Comparison of ENCODE assay signal across 1 cellular context in the genomic region with DNA sequence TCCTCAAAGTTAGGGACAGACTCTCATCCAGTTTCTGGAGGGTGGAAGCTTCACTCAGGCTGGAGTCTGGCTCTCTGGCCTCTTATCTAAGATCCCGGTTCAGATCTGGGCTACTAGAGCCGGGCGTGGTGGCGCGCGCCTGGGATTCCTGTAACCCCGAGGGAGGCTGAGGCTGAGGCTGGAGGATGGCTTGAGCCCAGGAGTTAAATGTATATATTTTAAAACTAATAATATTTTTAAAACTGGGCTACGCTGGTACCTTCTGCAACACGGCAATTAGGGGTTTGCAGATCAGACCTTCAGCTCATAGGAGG.
TF ChIP-seq lines count a peak whose summit lies in the region.

No MANE protein-coding gene starts in this region.

TF ChIP-seq in WTC11, 78 proteins besides CTCF, POLR2A, EP300 and RAD21 (continued from another document):
- TF ChIP-seq, protein P1, sequence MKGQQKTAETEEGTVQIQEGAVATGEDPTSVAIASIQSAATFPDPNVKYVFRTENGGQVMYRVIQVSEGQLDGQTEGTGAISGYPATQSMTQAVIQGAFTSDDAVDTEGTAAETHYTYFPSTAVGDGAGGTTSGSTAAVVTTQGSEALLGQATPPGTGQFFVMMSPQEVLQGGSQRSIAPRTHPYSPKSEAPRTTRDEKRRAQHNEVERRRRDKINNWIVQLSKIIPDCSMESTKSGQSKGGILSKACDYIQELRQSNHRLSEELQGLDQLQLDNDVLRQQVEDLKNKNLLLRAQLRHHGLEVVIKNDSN (CRISPR knock-in tag; IDR thresholded peaks at IDR 0.05): no peak
- TF ChIP-seq, protein P2, sequence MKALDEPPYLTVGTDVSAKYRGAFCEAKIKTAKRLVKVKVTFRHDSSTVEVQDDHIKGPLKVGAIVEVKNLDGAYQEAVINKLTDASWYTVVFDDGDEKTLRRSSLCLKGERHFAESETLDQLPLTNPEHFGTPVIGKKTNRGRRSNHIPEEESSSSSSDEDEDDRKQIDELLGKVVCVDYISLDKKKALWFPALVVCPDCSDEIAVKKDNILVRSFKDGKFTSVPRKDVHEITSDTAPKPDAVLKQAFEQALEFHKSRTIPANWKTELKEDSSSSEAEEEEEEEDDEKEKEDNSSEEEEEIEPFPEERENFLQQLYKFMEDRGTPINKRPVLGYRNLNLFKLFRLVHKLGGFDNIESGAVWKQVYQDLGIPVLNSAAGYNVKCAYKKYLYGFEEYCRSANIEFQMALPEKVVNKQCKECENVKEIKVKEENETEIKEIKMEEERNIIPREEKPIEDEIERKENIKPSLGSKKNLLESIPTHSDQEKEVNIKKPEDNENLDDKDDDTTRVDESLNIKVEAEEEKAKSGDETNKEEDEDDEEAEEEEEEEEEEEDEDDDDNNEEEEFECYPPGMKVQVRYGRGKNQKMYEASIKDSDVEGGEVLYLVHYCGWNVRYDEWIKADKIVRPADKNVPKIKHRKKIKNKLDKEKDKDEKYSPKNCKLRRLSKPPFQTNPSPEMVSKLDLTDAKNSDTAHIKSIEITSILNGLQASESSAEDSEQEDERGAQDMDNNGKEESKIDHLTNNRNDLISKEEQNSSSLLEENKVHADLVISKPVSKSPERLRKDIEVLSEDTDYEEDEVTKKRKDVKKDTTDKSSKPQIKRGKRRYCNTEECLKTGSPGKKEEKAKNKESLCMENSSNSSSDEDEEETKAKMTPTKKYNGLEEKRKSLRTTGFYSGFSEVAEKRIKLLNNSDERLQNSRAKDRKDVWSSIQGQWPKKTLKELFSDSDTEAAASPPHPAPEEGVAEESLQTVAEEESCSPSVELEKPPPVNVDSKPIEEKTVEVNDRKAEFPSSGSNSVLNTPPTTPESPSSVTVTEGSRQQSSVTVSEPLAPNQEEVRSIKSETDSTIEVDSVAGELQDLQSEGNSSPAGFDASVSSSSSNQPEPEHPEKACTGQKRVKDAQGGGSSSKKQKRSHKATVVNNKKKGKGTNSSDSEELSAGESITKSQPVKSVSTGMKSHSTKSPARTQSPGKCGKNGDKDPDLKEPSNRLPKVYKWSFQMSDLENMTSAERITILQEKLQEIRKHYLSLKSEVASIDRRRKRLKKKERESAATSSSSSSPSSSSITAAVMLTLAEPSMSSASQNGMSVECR (CRISPR knock-in tag; IDR thresholded peaks at IDR 0.05; ENCODE audit: borderline replicate concordance): no peak
- TF ChIP-seq, protein P3, sequence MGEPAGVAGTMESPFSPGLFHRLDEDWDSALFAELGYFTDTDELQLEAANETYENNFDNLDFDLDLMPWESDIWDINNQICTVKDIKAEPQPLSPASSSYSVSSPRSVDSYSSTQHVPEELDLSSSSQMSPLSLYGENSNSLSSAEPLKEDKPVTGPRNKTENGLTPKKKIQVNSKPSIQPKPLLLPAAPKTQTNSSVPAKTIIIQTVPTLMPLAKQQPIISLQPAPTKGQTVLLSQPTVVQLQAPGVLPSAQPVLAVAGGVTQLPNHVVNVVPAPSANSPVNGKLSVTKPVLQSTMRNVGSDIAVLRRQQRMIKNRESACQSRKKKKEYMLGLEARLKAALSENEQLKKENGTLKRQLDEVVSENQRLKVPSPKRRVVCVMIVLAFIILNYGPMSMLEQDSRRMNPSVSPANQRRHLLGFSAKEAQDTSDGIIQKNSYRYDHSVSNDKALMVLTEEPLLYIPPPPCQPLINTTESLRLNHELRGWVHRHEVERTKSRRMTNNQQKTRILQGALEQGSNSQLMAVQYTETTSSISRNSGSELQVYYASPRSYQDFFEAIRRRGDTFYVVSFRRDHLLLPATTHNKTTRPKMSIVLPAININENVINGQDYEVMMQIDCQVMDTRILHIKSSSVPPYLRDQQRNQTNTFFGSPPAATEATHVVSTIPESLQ (CRISPR knock-in tag; IDR thresholded peaks at IDR 0.05): no peak
- no peak for TF ChIP-seq RELA (CRISPR knock-in tag; IDR thresholded peaks at IDR 0.05; ENCODE audit: borderline replicate concordance)
- TF ChIP-seq, protein P4, sequence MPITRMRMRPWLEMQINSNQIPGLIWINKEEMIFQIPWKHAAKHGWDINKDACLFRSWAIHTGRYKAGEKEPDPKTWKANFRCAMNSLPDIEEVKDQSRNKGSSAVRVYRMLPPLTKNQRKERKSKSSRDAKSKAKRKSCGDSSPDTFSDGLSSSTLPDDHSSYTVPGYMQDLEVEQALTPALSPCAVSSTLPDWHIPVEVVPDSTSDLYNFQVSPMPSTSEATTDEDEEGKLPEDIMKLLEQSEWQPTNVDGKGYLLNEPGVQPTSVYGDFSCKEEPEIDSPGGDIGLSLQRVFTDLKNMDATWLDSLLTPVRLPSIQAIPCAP (CRISPR knock-in tag; IDR thresholded peaks at IDR 0.05): no peak
- TF ChIP-seq, protein P5, sequence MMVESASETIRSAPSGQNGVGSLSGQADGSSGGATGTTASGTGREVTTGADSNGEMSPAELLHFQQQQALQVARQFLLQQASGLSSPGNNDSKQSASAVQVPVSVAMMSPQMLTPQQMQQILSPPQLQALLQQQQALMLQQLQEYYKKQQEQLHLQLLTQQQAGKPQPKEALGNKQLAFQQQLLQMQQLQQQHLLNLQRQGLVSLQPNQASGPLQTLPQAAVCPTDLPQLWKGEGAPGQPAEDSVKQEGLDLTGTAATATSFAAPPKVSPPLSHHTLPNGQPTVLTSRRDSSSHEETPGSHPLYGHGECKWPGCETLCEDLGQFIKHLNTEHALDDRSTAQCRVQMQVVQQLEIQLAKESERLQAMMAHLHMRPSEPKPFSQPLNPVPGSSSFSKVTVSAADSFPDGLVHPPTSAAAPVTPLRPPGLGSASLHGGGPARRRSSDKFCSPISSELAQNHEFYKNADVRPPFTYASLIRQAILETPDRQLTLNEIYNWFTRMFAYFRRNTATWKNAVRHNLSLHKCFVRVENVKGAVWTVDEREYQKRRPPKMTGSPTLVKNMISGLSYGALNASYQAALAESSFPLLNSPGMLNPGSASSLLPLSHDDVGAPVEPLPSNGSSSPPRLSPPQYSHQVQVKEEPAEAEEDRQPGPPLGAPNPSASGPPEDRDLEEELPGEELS (CRISPR knock-in tag; IDR thresholded peaks at IDR 0.05): no peak
- TF ChIP-seq, protein P6, sequence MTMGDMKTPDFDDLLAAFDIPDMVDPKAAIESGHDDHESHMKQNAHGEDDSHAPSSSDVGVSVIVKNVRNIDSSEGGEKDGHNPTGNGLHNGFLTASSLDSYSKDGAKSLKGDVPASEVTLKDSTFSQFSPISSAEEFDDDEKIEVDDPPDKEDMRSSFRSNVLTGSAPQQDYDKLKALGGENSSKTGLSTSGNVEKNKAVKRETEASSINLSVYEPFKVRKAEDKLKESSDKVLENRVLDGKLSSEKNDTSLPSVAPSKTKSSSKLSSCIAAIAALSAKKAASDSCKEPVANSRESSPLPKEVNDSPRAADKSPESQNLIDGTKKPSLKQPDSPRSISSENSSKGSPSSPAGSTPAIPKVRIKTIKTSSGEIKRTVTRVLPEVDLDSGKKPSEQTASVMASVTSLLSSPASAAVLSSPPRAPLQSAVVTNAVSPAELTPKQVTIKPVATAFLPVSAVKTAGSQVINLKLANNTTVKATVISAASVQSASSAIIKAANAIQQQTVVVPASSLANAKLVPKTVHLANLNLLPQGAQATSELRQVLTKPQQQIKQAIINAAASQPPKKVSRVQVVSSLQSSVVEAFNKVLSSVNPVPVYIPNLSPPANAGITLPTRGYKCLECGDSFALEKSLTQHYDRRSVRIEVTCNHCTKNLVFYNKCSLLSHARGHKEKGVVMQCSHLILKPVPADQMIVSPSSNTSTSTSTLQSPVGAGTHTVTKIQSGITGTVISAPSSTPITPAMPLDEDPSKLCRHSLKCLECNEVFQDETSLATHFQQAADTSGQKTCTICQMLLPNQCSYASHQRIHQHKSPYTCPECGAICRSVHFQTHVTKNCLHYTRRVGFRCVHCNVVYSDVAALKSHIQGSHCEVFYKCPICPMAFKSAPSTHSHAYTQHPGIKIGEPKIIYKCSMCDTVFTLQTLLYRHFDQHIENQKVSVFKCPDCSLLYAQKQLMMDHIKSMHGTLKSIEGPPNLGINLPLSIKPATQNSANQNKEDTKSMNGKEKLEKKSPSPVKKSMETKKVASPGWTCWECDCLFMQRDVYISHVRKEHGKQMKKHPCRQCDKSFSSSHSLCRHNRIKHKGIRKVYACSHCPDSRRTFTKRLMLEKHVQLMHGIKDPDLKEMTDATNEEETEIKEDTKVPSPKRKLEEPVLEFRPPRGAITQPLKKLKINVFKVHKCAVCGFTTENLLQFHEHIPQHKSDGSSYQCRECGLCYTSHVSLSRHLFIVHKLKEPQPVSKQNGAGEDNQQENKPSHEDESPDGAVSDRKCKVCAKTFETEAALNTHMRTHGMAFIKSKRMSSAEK (CRISPR knock-in tag; IDR thresholded peaks at IDR 0.05; ENCODE audit: borderline replicate concordance): no peak
- TF ChIP-seq CBFB (CRISPR knock-in tag; IDR thresholded peaks at IDR 0.05; ENCODE audit: low read depth): no peak
- no peak for TF ChIP-seq PRRX2 (CRISPR knock-in tag; IDR thresholded peaks at IDR 0.05)
- TF ChIP-seq, protein P7, sequence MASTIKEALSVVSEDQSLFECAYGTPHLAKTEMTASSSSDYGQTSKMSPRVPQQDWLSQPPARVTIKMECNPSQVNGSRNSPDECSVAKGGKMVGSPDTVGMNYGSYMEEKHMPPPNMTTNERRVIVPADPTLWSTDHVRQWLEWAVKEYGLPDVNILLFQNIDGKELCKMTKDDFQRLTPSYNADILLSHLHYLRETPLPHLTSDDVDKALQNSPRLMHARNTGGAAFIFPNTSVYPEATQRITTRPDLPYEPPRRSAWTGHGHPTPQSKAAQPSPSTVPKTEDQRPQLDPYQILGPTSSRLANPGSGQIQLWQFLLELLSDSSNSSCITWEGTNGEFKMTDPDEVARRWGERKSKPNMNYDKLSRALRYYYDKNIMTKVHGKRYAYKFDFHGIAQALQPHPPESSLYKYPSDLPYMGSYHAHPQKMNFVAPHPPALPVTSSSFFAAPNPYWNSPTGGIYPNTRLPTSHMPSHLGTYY (CRISPR knock-in tag; IDR thresholded peaks at IDR 0.05): no peak
- TF ChIP-seq IRF2 (CRISPR knock-in tag; IDR thresholded peaks at IDR 0.05; ENCODE audit: borderline replicate concordance, low read depth): no peak
- TF ChIP-seq FOXJ3 (CRISPR knock-in tag; IDR thresholded peaks at IDR 0.05; ENCODE audit: borderline replicate concordance): no peak
- no peak for TF ChIP-seq ZNF121 (CRISPR knock-in tag; IDR thresholded peaks at IDR 0.05)
- no peak for TF ChIP-seq TEAD1 (CRISPR knock-in tag; IDR thresholded peaks at IDR 0.05)
- TF ChIP-seq, protein P8, sequence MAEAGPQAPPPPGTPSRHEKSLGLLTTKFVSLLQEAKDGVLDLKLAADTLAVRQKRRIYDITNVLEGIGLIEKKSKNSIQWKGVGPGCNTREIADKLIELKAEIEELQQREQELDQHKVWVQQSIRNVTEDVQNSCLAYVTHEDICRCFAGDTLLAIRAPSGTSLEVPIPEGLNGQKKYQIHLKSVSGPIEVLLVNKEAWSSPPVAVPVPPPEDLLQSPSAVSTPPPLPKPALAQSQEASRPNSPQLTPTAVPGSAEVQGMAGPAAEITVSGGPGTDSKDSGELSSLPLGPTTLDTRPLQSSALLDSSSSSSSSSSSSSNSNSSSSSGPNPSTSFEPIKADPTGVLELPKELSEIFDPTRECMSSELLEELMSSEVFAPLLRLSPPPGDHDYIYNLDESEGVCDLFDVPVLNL (CRISPR knock-in tag; IDR thresholded peaks at IDR 0.05; ENCODE audit: borderline replicate concordance, low read depth): no peak
- TF ChIP-seq, protein P9, sequence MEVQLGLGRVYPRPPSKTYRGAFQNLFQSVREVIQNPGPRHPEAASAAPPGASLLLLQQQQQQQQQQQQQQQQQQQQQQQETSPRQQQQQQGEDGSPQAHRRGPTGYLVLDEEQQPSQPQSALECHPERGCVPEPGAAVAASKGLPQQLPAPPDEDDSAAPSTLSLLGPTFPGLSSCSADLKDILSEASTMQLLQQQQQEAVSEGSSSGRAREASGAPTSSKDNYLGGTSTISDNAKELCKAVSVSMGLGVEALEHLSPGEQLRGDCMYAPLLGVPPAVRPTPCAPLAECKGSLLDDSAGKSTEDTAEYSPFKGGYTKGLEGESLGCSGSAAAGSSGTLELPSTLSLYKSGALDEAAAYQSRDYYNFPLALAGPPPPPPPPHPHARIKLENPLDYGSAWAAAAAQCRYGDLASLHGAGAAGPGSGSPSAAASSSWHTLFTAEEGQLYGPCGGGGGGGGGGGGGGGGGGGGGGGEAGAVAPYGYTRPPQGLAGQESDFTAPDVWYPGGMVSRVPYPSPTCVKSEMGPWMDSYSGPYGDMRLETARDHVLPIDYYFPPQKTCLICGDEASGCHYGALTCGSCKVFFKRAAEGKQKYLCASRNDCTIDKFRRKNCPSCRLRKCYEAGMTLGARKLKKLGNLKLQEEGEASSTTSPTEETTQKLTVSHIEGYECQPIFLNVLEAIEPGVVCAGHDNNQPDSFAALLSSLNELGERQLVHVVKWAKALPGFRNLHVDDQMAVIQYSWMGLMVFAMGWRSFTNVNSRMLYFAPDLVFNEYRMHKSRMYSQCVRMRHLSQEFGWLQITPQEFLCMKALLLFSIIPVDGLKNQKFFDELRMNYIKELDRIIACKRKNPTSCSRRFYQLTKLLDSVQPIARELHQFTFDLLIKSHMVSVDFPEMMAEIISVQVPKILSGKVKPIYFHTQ (CRISPR knock-in tag; IDR thresholded peaks at IDR 0.05): no peak
